6 cellular contexts compared by ENCODE assay signal in genomic region chr6:66232890-66233289, GRCh38.
"Had no signal": no experiment of that assay in that cellular context is flagged by ENCODE, and none has a peak within 500 bp of the region (broad histone marks: within the 10 kb centered on the region; RNA-seq: fewer than 3 reads in every experiment).

No MANE protein-coding gene starts in this region.

- H3K4me1 Mint-ChIP-seq: IgD-negative memory B cell had no signal

- DNase-seq: IMR-90, KBM-7 had no signal

- H3K4me3 ChIP-seq: K562 had no signal

- H3K27ac Mint-ChIP-seq: IgD-negative memory B cell had no signal

- H3K36me3 Mint-ChIP-seq: IgD-negative memory B cell had no signal

- H3K27ac ChIP-seq: HL-60 had no signal

- ATAC-seq: HepG2, K562 had no signal

- H3K4me3 Mint-ChIP-seq: IgD-negative memory B cell had no signal

- H3K27me3 Mint-ChIP-seq: IgD-negative memory B cell had no signal
